17 cellular contexts compared by ENCODE assay signal in the genomic region with DNA sequence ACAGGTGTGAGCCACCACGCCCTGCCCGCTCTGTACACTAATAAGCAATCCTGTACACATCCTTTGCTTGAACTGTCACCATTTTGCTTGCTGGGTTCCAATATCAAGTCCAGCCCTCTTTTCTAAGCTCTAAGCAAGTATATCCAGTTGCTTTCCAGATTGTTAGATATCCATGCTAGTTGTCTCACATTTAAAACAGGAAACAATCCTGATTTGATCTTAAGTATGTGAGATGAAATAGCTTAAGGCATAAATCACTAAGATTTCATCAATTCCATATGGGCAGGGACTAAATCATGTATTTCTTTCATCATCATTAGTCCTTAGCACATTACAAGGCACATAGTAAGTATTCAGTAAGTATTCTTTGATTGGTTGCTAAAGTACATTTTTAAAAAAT.
"Had no signal": no experiment of that assay in that cellular context is flagged by ENCODE, and none has a peak within 500 bp of the region (broad histone marks: within the 10 kb centered on the region; RNA-seq: fewer than 3 reads in every experiment).

No MANE protein-coding gene starts in this region.

- H3K9me3 ChIP-seq: gastrocnemius medialis, left ventricle myocardium inferior had no signal

- H3K27me3 ChIP-seq: gastrocnemius medialis had no signal

- ATAC-seq: gastrocnemius medialis; naive thymus-derived CD4-positive, alpha-beta T cell had no signal

- H3K27ac Mint-ChIP-seq: activated CD4-positive, alpha-beta memory T cell treated with anti-CD3 and anti-CD28 coated beads for 36 hours; brain; T-helper 1 cell treated with Interleukin-12 subunit alpha and Interleukin-12 subunit beta and Interleukin-4 antibody, amounts not matched to agents 30 μg/mL and 1 μg/mL, for 36 hours had no signal

- H3K9me3 Mint-ChIP-seq: activated CD4-positive, alpha-beta memory T cell treated with anti-CD3 and anti-CD28 coated beads for 36 hours; brain; T-helper 1 cell treated with Interleukin-12 subunit alpha and Interleukin-12 subunit beta and Interleukin-4 antibody, amounts not matched to agents 30 μg/mL and 1 μg/mL, for 36 hours had no signal

- DNase-seq: activated CD4-positive, alpha-beta memory T cell treated with anti-CD3 and anti-CD28 coated beads for 36 hours; activated CD4-positive, alpha-beta T cell treated with anti-CD3 and anti-CD28 coated beads for 4 hours; activated CD4-positive, CD25-positive, alpha-beta regulatory T cell; activated effector memory CD4-positive, alpha-beta T cell treated with anti-CD3 and anti-CD28 coated beads, Interleukin-2, amount 50 U/mL, for 16 hours; activated naive CD4-positive, alpha-beta T cell treated with anti-CD3 and anti-CD28 coated beads, Interleukin-2, amount 50 U/mL, for 16 hours; activated T-cell treated with anti-CD3 and anti-CD28 coated beads for 4 hours; aorta; gastrocnemius medialis; hippocampal formation; kidney glomerular epithelial cell; left ventricle myocardium inferior; naive thymus-derived CD4-positive, alpha-beta T cell; stimulated activated CD4-positive, alpha-beta T cell treated with anti-CD3 and anti-CD28 coated beads, Interleukin-4, amount 100 ng/mL, for 1 hour; stimulated activated naive CD4-positive, alpha-beta T cell treated with Interleukin-2 at 50 U/mL for 16 hours had no signal

- H3K27me3 Mint-ChIP-seq: activated CD4-positive, alpha-beta memory T cell treated with anti-CD3 and anti-CD28 coated beads for 36 hours; brain; naive thymus-derived CD4-positive, alpha-beta T cell had no signal

- H3K27ac ChIP-seq: epithelial cell of prostate, gastrocnemius medialis, left ventricle myocardium inferior had no signal

- H3K4me3 Mint-ChIP-seq: activated CD4-positive, alpha-beta memory T cell treated with anti-CD3 and anti-CD28 coated beads for 36 hours; brain; T-helper 1 cell treated with Interleukin-12 subunit alpha and Interleukin-12 subunit beta and Interleukin-4 antibody, amounts not matched to agents 30 μg/mL and 1 μg/mL, for 36 hours had no signal
